25 cellular contexts compared by ENCODE assay signal in genomic region chr3:118228151-118228550, GRCh38.
"Had no signal": no experiment of that assay in that cellular context is flagged by ENCODE, and none has a peak within 500 bp of the region (broad histone marks: within the 10 kb centered on the region; RNA-seq: fewer than 3 reads in every experiment).

No MANE protein-coding gene starts in this region.

- H3K27me3 ChIP-seq: ascending aorta, esophagus squamous epithelium had no signal

- H3K36me3 ChIP-seq: ascending aorta, esophagus squamous epithelium had no signal

- H3K27ac ChIP-seq: ascending aorta, esophagus squamous epithelium, VCaP had no signal

- H3K4me1 ChIP-seq: ascending aorta, esophagus squamous epithelium had no signal

- H3K9me3 ChIP-seq: ascending aorta, esophagus squamous epithelium had no signal

- DNase-seq: activated CD4-positive, alpha-beta memory T cell treated with anti-CD3 and anti-CD28 coated beads, Interleukin-2, amount 10 ng/mL, durations not matched to agents 7 days and 5 days; activated CD4-positive, alpha-beta T cell treated with anti-CD3 and anti-CD28 coated beads for 1 hour; activated CD4-positive, alpha-beta T cell treated with anti-CD3 and anti-CD28 coated beads for 4 hours; activated CD4-positive, alpha-beta T cell treated with anti-CD3 and anti-CD28 coated beads, Interleukin-2, amount 10 ng/mL, durations not matched to agents 7 days and 5 days; activated CD4-positive, alpha-beta T cell treated with anti-CD3 and anti-CD28 coated beads, Interleukin-2, amount 50 U/mL, for 4 hours; activated CD8-positive, alpha-beta memory T cell treated with anti-CD3 and anti-CD28 coated beads, Interleukin-2, amount 50 U/mL, for 48 hours; activated gamma-delta T cell; activated naive CD4-positive, alpha-beta T cell; activated naive CD4-positive, alpha-beta T cell treated with anti-CD3 and anti-CD28 coated beads, Interleukin-2, amount 10 ng/mL, durations not matched to agents 7 days and 5 days; activated naive CD8-positive, alpha-beta T cell treated with anti-CD3 and anti-CD28 coated beads, Interleukin-2, amount 10 ng/mL, durations not matched to agents 7 days and 5 days; activated T-cell treated with anti-CD3 and anti-CD28 coated beads for 4 hours; activated T-cell treated with anti-CD3 and anti-CD28 coated beads, Interleukin-2, amount 50 U/mL, for 24 hours; activated T-cell treated with anti-CD3 and anti-CD28 coated beads, Interleukin-2, amount 50 U/mL, for 72 hours; caudate nucleus; cortex of kidney; dermis blood vessel endothelial cell; effector CD8-positive, alpha-beta T cell; erythroblast; esophagus squamous epithelium; head of caudate nucleus; T-helper 2 cell had no signal

- ATAC-seq: activated naive CD4-positive, alpha-beta T cell treated with anti-CD3 and anti-CD28 coated beads, Interleukin-2, amount 50 U/mL, for 72 hours; activated T-cell treated with anti-CD3 and anti-CD28 coated beads, Interleukin-2, amount 50 U/mL, for 72 hours; WTC11 had no signal

- H3K4me3 ChIP-seq: ascending aorta, esophagus squamous epithelium had no signal
